Comparison of ENCODE assay signal across 4 cellular contexts in the genomic region with DNA sequence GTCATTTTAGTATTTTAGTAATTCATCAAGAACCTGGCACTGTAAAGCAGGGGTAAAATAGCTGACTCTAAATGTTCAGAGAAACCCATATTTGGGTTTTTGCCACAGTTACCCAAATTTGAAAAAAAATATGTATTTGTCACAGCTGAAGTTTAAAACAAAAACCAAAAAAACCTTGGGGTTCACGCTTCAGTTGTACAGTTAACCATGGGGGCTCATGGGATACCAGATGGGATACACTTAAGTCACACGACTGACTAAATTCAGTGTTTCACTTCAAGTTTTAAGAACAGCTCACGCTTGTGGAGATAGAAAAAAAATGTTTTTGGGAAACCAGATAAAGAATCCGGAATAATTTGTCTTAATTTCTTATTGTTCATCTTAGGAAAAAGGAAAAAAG.
TF ChIP-seq lines count a peak whose summit lies in the region.

No MANE protein-coding gene starts in this region.

TF ChIP-seq in SK-N-SH, 30 proteins besides CTCF, POLR2A, EP300 and RAD21 (continues in another document):
- TF ChIP-seq NFIC (IDR thresholded peaks at IDR 0.05; ENCODE audit: borderline replicate concordance) (no peak), MEF2A (IDR thresholded peaks at IDR 0.05; ENCODE audit: borderline replicate concordance, low read depth) (no peak), SMC3 (IDR thresholded peaks at IDR 0.05; ENCODE audit: low read depth, low read length) (no peak), RCOR1 (IDR thresholded peaks at IDR 0.05; ENCODE audit: low read length) (no peak), POLR2AphosphoS5 (IDR thresholded peaks at IDR 0.05; ENCODE audit: low read depth, low read length) (no peak), NRF1 (IDR thresholded peaks at IDR 0.05; ENCODE audit: low read depth, low read length) (no peak), TCF12 (IDR thresholded peaks at IDR 0.05) (no peak), EZH2phosphoT487 (IDR thresholded peaks at IDR 0.05; ENCODE audit: borderline replicate concordance, low read depth) (no peak), CHD2 (IDR thresholded peaks at IDR 0.05; ENCODE audit: low read length, partially characterized antibody) (no peak)
- TF ChIP-seq, protein P1, sequence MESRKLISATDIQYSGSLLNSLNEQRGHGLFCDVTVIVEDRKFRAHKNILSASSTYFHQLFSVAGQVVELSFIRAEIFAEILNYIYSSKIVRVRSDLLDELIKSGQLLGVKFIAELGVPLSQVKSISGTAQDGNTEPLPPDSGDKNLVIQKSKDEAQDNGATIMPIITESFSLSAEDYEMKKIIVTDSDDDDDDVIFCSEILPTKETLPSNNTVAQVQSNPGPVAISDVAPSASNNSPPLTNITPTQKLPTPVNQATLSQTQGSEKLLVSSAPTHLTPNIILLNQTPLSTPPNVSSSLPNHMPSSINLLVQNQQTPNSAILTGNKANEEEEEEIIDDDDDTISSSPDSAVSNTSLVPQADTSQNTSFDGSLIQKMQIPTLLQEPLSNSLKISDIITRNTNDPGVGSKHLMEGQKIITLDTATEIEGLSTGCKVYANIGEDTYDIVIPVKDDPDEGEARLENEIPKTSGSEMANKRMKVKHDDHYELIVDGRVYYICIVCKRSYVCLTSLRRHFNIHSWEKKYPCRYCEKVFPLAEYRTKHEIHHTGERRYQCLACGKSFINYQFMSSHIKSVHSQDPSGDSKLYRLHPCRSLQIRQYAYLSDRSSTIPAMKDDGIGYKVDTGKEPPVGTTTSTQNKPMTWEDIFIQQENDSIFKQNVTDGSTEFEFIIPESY (IDR thresholded peaks at IDR 0.05; ENCODE audit: borderline replicate concordance, low read depth) = no peak

TF ChIP-seq in SK-N-SH treated with all-trans-retinoic acid at 6 μM for 48 hours, 23 proteins besides CTCF, POLR2A, EP300 and RAD21:
- no peak for TF ChIP-seq ZNF8 (CRISPR knock-in tag; IDR thresholded peaks at IDR 0.05)
- no peak for TF ChIP-seq ESRRG (CRISPR knock-in tag; IDR thresholded peaks at IDR 0.05)
- no peak for TF ChIP-seq CSDC2 (CRISPR knock-in tag; IDR thresholded peaks at IDR 0.05)
- no peak for TF ChIP-seq GLIS3 (CRISPR knock-in tag; IDR thresholded peaks at IDR 0.05)
- no peak for TF ChIP-seq RARB (CRISPR knock-in tag; IDR thresholded peaks at IDR 0.05)
- no peak for TF ChIP-seq ISL1 (CRISPR knock-in tag; IDR thresholded peaks at IDR 0.05)
- TF ChIP-seq TCF4 (CRISPR knock-in tag; IDR thresholded peaks at IDR 0.05; ENCODE audit: borderline replicate concordance) = no peak
- TF ChIP-seq POU6F1 (CRISPR knock-in tag; IDR thresholded peaks at IDR 0.05; ENCODE audit: borderline replicate concordance, low read depth) = no peak
- no peak for TF ChIP-seq CREB5 (CRISPR knock-in tag; IDR thresholded peaks at IDR 0.05; ENCODE audit: low read depth)

TF ChIP-seq in IMR-90, 13 proteins besides CTCF, POLR2A, EP300 and RAD21:
- no peak for TF ChIP-seq MAFK (IDR thresholded peaks at IDR 0.05; ENCODE audit: low read depth, low read length)
- TF ChIP-seq CHD1 (IDR thresholded peaks at IDR 0.05; ENCODE audit: low read depth, low read length) = no peak
- no peak for TF ChIP-seq NFE2L2 (IDR thresholded peaks at IDR 0.05; ENCODE audit: low read depth, low read length)
- TF ChIP-seq SMC3 (IDR thresholded peaks at IDR 0.05; ENCODE audit: low read depth, low read length) = no peak
- no peak for TF ChIP-seq FOS (IDR thresholded peaks at IDR 0.05; ENCODE audit: low read depth, low read length)
- no peak for TF ChIP-seq ELK1 (IDR thresholded peaks at IDR 0.05; ENCODE audit: borderline replicate concordance, low read depth, low read length)
- no peak for TF ChIP-seq MAZ (IDR thresholded peaks at IDR 0.05; ENCODE audit: borderline replicate concordance, low read depth, low read length)
- TF ChIP-seq, protein P2, sequence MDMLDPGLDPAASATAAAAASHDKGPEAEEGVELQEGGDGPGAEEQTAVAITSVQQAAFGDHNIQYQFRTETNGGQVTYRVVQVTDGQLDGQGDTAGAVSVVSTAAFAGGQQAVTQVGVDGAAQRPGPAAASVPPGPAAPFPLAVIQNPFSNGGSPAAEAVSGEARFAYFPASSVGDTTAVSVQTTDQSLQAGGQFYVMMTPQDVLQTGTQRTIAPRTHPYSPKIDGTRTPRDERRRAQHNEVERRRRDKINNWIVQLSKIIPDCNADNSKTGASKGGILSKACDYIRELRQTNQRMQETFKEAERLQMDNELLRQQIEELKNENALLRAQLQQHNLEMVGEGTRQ (IDR thresholded peaks at IDR 0.05; ENCODE audit: low read depth, low read length) = no peak
- TF ChIP-seq BHLHE40 (IDR thresholded peaks at IDR 0.05; ENCODE audit: low read depth, low read length) = no peak
- no peak for TF ChIP-seq RFX5 (IDR thresholded peaks at IDR 0.05; ENCODE audit: low read depth, low read length)
- no peak for TF ChIP-seq RCOR1 (IDR thresholded peaks at IDR 0.05; ENCODE audit: insufficient replicate concordance, low read length)
- TF ChIP-seq CEBPB (IDR thresholded peaks at IDR 0.05; ENCODE audit: low read depth, low read length) = no peak
- no peak for TF ChIP-seq MXI1 (IDR thresholded peaks at IDR 0.05; ENCODE audit: borderline replicate concordance, low read depth, low read length)

TF ChIP-seq in GM12878, 131 proteins besides CTCF, POLR2A, EP300 and RAD21:
- TF ChIP-seq JUNB (IDR thresholded peaks at IDR 0.05) = peak; percentile 6; the same call in 1 of the 2 replicates
- no peak for TF ChIP-seq HDAC2 (IDR thresholded peaks at IDR 0.05)
- no peak for TF ChIP-seq IKZF1 (conservative IDR thresholded peaks at IDR 0.05)
- TF ChIP-seq TAF1 (IDR thresholded peaks at IDR 0.05; ENCODE audit: borderline replicate concordance, low read depth, low read length) = no peak
- TF ChIP-seq RUNX3 (IDR thresholded peaks at IDR 0.05; ENCODE audit: low read length) = peak; percentile 60
- no peak for TF ChIP-seq NFYA (IDR thresholded peaks at IDR 0.05; ENCODE audit: borderline replicate concordance, low read depth, low read length)
- no peak for TF ChIP-seq SMARCA5 (IDR thresholded peaks at IDR 0.05)
- no peak for TF ChIP-seq BCL3 (IDR thresholded peaks at IDR 0.05; ENCODE audit: borderline replicate concordance, insufficient read depth, low read depth, low read length, poor library complexity, severe bottlenecking)
- TF ChIP-seq ZNF24 (IDR thresholded peaks at IDR 0.05) = no peak
- TF ChIP-seq, protein P3, sequence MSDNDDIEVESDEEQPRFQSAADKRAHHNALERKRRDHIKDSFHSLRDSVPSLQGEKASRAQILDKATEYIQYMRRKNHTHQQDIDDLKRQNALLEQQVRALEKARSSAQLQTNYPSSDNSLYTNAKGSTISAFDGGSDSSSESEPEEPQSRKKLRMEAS (IDR thresholded peaks at IDR 0.05; ENCODE audit: low read depth, low read length) = no peak
- TF ChIP-seq SREBF1 (IDR thresholded peaks at IDR 0.05; ENCODE audit: low read length) = no peak
- 0 out of 2 replicates have a peak, but pooled peaks have one; percentile 53 for TF ChIP-seq MXI1 (IDR thresholded peaks at IDR 0.05; ENCODE audit: low read depth, low read length)
- TF ChIP-seq, protein P4, sequence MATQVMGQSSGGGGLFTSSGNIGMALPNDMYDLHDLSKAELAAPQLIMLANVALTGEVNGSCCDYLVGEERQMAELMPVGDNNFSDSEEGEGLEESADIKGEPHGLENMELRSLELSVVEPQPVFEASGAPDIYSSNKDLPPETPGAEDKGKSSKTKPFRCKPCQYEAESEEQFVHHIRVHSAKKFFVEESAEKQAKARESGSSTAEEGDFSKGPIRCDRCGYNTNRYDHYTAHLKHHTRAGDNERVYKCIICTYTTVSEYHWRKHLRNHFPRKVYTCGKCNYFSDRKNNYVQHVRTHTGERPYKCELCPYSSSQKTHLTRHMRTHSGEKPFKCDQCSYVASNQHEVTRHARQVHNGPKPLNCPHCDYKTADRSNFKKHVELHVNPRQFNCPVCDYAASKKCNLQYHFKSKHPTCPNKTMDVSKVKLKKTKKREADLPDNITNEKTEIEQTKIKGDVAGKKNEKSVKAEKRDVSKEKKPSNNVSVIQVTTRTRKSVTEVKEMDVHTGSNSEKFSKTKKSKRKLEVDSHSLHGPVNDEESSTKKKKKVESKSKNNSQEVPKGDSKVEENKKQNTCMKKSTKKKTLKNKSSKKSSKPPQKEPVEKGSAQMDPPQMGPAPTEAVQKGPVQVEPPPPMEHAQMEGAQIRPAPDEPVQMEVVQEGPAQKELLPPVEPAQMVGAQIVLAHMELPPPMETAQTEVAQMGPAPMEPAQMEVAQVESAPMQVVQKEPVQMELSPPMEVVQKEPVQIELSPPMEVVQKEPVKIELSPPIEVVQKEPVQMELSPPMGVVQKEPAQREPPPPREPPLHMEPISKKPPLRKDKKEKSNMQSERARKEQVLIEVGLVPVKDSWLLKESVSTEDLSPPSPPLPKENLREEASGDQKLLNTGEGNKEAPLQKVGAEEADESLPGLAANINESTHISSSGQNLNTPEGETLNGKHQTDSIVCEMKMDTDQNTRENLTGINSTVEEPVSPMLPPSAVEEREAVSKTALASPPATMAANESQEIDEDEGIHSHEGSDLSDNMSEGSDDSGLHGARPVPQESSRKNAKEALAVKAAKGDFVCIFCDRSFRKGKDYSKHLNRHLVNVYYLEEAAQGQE (IDR thresholded peaks at IDR 0.05; ENCODE audit: low read depth, low read length) = no peak
- peak; percentile 28; the same call in 1 of the 2 replicates for TF ChIP-seq PAX5 (IDR thresholded peaks at IDR 0.05; ENCODE audit: borderline replicate concordance, low read depth, low read length)
- TF ChIP-seq BMI1 (IDR thresholded peaks at IDR 0.05; ENCODE audit: borderline replicate concordance) = no peak
- TF ChIP-seq PAX8 (IDR thresholded peaks at IDR 0.05) = no peak
- TF ChIP-seq NR2F1 (conservative IDR thresholded peaks at IDR 0.05) = no peak
- 0 out of 2 replicates have a peak, but pooled peaks have one; percentile 22 for TF ChIP-seq NFIC (IDR thresholded peaks at IDR 0.05; ENCODE audit: low read depth, low read length)
- TF ChIP-seq BHLHE40 (IDR thresholded peaks at IDR 0.05; ENCODE audit: borderline replicate concordance in 1 of 2, low read depth in 2 of 2, low read length in 1 of 2) = peak; percentile 75 to 78; a peak in 3 of 4 replicates
- no peak for TF ChIP-seq SIN3A (IDR thresholded peaks at IDR 0.05; ENCODE audit: low read depth, low read length)
- TF ChIP-seq HCFC1 (IDR thresholded peaks at IDR 0.05; ENCODE audit: low read length) = no peak
- peak; percentile 11; the same call in 1 of the 2 replicates for TF ChIP-seq RELB (IDR thresholded peaks at IDR 0.05; ENCODE audit: low read depth)
